8 cellular contexts compared by ENCODE assay signal in genomic region chr9:121286973-121287721, GRCh38. TPM values are rescaled to one million over a fixed set of nuclear protein-coding genes. Genes with fewer than 3 reads are reported as not detected.
DNase-seq lines count a peak whose midpoint lies in the region; ATAC-seq and TF ChIP-seq lines count a peak whose summit lies in the region.

No MANE protein-coding gene starts in this region.

- CTCF ChIA-PET in MCF 10A (lab: Yijun Ruan, JAX) = interaction anchor here (0.5 to 6.2 kb wide), 17 partner anchors 9 to 326 kb away, joined by 3 to 53 read pairs (median 4); partner anchors contain the start of genes GSN and RAB14

- H3K27ac ChIP-seq in skeletal muscle tissue (ENCODE audit: low read depth, low read length) = peak overlapping the region; percentile 98

- H3K4me1 ChIP-seq in skeletal muscle tissue (ENCODE audit: control insufficient read depth in 3 of 3, insufficient read depth in 3 of 3, low read length in 3 of 3) = peaks cover 72 to 81% (median 80%) of the 10 kb centered on the region in 3 donors

- H3K27me3 ChIP-seq in skeletal muscle tissue (ENCODE audit: control insufficient read depth in 3 of 3, insufficient read depth in 3 of 3, low read length in 3 of 3) = no peaks in the 10 kb centered on the region

- peaks cover 28% of the 10 kb centered on the region for H3K4me1 Mint-ChIP-seq in activated CD4-positive, alpha-beta T cell treated with anti-CD3 and anti-CD28 coated beads, Interleukin-2, amount 10 ng/mL, durations not matched to agents 24 days and 14 days
- peaks cover 70% of the 10 kb centered on the region for H3K4me1 Mint-ChIP-seq in MCF 10A (ENCODE audit: insufficient read depth, unreplicated experiment)

- peak overlapping the region; percentile 65 to 75 (median 70) for H3K4me3 ChIP-seq in skeletal muscle tissue (ENCODE audit: low read length in 3 of 3)

- peak overlapping the region; percentile 30 for H3K4me3 Mint-ChIP-seq in activated CD4-positive, alpha-beta T cell treated with anti-CD3 and anti-CD28 coated beads, Interleukin-2, amount 10 ng/mL, durations not matched to agents 24 days and 14 days
- peak overlapping the region; percentile 32 for H3K4me3 Mint-ChIP-seq in MCF 10A (ENCODE audit: unreplicated experiment)

- H3K27me3 Mint-ChIP-seq in activated CD4-positive, alpha-beta T cell treated with anti-CD3 and anti-CD28 coated beads, Interleukin-2, amount 10 ng/mL, durations not matched to agents 24 days and 14 days = no peaks in the 10 kb centered on the region
- no peaks in the 10 kb centered on the region for H3K27me3 Mint-ChIP-seq in MCF 10A (ENCODE audit: insufficient read depth, unreplicated experiment)

- H3K36me3 ChIP-seq in skeletal muscle tissue (ENCODE audit: control insufficient read depth in 3 of 3, insufficient read depth in 3 of 3, low read length in 3 of 3) = peaks cover 0 to 6% (median 2%) of the 10 kb centered on the region in 3 donors

- ATAC-seq in HG03025 (IDR thresholded peaks at IDR 0.05; ENCODE audit: low FRiP score, unreplicated experiment) = no peak

- POLR2A ChIA-PET in MCF 10A (lab: Yijun Ruan, JAX) = interaction anchor here (0.6 to 5.9 kb wide), 28 partner anchors 9 to 755 kb away, joined by 3 to 70 read pairs (median 6); partner anchors contain the start of genes GSN and RAB14

- peak overlapping the region; percentile 76 for H3K27ac Mint-ChIP-seq in activated CD4-positive, alpha-beta T cell treated with anti-CD3 and anti-CD28 coated beads, Interleukin-2, amount 10 ng/mL, durations not matched to agents 24 days and 14 days
- peak overlapping the region; percentile 80 for H3K27ac Mint-ChIP-seq in MCF 10A (ENCODE audit: low read depth, unreplicated experiment)

- BruUV-seq in MCF 10A (replicated peaks; lab: Mats Ljungman, UMichigan) = no TSS peak

- no peaks in the 10 kb centered on the region for H3K9me3 Mint-ChIP-seq in activated CD4-positive, alpha-beta T cell treated with anti-CD3 and anti-CD28 coated beads, Interleukin-2, amount 10 ng/mL, durations not matched to agents 24 days and 14 days
- H3K9me3 Mint-ChIP-seq in MCF 10A (ENCODE audit: unreplicated experiment) = no peaks in the 10 kb centered on the region

- H3K36me3 Mint-ChIP-seq in activated CD4-positive, alpha-beta T cell treated with anti-CD3 and anti-CD28 coated beads, Interleukin-2, amount 10 ng/mL, durations not matched to agents 24 days and 14 days (ENCODE audit: low read depth) = no peaks in the 10 kb centered on the region
- H3K36me3 Mint-ChIP-seq in MCF 10A (ENCODE audit: insufficient read depth, unreplicated experiment) = peaks cover 4% of the 10 kb centered on the region

- intact Hi-C loops in activated CD4-positive, alpha-beta T cell treated with anti-CD3 and anti-CD28 coated beads, Interleukin-2, amount 10 ng/mL, durations not matched to agents 24 days and 14 days (cut with micrococcal nuclease) = no loop called here
- intact Hi-C loops in MCF 10A (cut with micrococcal nuclease) = loop anchor here (1.0 to 2.0 kb wide), 2 partner anchors 33 to 74 kb away; no protein-coding TSS in a partner anchor

- peak; percentile 14 for TF ChIP-seq CTCF in MCF 10A (IDR thresholded peaks at IDR 0.05; ENCODE audit: unreplicated experiment)

- no peaks in the 10 kb centered on the region for H3K9me3 ChIP-seq in skeletal muscle tissue (ENCODE audit: control insufficient read depth in 3 of 3, low read length in 3 of 3)

- peak overlapping the region; percentile 84 to 90 (median 88) for H3K9ac ChIP-seq in skeletal muscle tissue (ENCODE audit: low read depth in 1 of 3, low read length in 3 of 3)

- no peak for DNase-seq in activated CD4-positive, alpha-beta T cell treated with anti-CD3 and anti-CD28 coated beads, Interleukin-2, amount 10 ng/mL, durations not matched to agents 24 days and 14 days
- no peak for DNase-seq in activated CD4-positive, alpha-beta T cell treated with anti-CD3 and anti-CD28 coated beads, Interleukin-2, amount 50 U/mL, for 4 hours
- DNase-seq in NCI-H748 (lab: John Stamatoyannopoulos, UW; ENCODE audit: unreplicated experiment) = peak; percentile 52
- peak; percentile 99 for DNase-seq in MCF 10A (ENCODE audit: unreplicated experiment)
- peak; percentile 88 for DNase-seq in inferior parietal cortex (ENCODE audit: extremely low spot score)
- DNase-seq in NCI-H526 treated with DMSO at 0.1 percent for 48 hours (lab: John Stamatoyannopoulos, UW) = no peak

RNA-seq across cellular contexts. Expression of gene GSN, which starts 19.2 kb away (rescaled TPM):
- 1.4 and 1.5 TPM in 2 replicates for total RNA-seq in activated CD4-positive, alpha-beta T cell treated with anti-CD3 and anti-CD28 coated beads, Interleukin-2, amount 10 ng/mL, durations not matched to agents 24 days and 14 days
- total RNA-seq in MCF 10A (2022) (21.9 and 24.9 TPM in 2 replicates), skeletal muscle tissue (342 TPM)

Comparison
In these comparisons a context has a peak if more than half of its experiments do, and no peak if none do; other contexts are left out.
1. DNase-seq: peak in NCI-H748 (single experiment), MCF 10A (single experiment) and inferior parietal cortex (single experiment); none in activated CD4-positive, alpha-beta T cell treated with anti-CD3 and anti-CD28 coated beads, Interleukin-2, amount 10 ng/mL, durations not matched to agents 24 days and 14 days (single experiment), activated CD4-positive, alpha-beta T cell treated with anti-CD3 and anti-CD28 coated beads, Interleukin-2, amount 50 U/mL, for 4 hours (0 of 2) and NCI-H526 treated with DMSO at 0.1 percent for 48 hours (single experiment).
2. RNA of gene GSN, which starts 19.2 kb away (total RNA-seq): 342 TPM in skeletal muscle tissue (single experiment); 21.9 to 24.9 TPM in MCF 10A and 1.4 to 1.5 TPM in activated CD4-positive, alpha-beta T cell treated with anti-CD3 and anti-CD28 coated beads, Interleukin-2, amount 10 ng/mL, durations not matched to agents 24 days and 14 days; every median in the first group is over 10 times any median in the second.